In the genomic region with DNA sequence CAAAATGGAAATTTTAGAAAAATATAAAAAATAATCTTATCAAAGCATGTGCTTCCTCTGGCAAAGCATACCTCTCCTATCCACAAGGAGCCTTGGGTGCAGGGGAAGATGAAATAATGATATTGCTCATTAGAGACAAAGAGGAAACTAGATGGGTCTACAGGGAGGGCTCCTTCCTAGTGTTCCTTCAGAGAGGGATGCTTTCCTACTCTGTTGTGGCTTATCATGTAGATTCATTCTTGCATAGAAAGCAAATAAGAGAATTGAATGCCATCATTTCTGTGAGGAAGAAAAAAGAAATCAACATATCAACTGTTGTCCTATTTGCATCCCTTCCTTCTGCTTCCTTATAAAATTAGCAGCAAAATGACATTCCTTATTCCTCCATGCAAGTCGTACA, we compare ENCODE assay signal across 27 cellular contexts.
"Had no signal": no experiment of that assay in that cellular context is flagged by ENCODE, and none has a peak within 500 bp of the region (broad histone marks: within the 10 kb centered on the region; RNA-seq: fewer than 3 reads in every experiment).

No MANE protein-coding gene starts in this region.

- H3K9me3 ChIP-seq: ascending aorta, esophagus squamous epithelium, gastroesophageal sphincter, heart right ventricle had no signal

- H2AFZ ChIP-seq: hepatocyte had no signal

- H3K36me3 Mint-ChIP-seq: activated CD4-positive, alpha-beta memory T cell treated with anti-CD3 and anti-CD28 coated beads for 36 hours; activated naive CD4-positive, alpha-beta T cell treated with anti-CD3 and anti-CD28 coated beads, Interleukin-2, amount 10 ng/mL, durations not matched to agents 7 days and 5 days; activated naive CD4-positive, alpha-beta T cell treated with anti-CD3 and anti-CD28 coated beads, Interleukin-2, amount 50 U/mL, for 72 hours; activated naive CD8-positive, alpha-beta T cell treated with anti-CD3 and anti-CD28 coated beads, Interleukin-2, amount 10 ng/mL, durations not matched to agents 7 days and 5 days had no signal

- DNase-seq: activated CD4-positive, alpha-beta memory T cell treated with anti-CD3 and anti-CD28 coated beads for 36 hours; activated CD4-positive, alpha-beta T cell treated with anti-CD3 and anti-CD28 coated beads for 36 hours; activated CD4-positive, alpha-beta T cell treated with anti-CD3 and anti-CD28 coated beads, Interleukin-2, amount 10 ng/mL, durations not matched to agents 24 days and 14 days; activated CD4-positive, CD25-positive, alpha-beta regulatory T cell; activated CD4-positive, CD25-positive, alpha-beta regulatory T cell treated with anti-CD3 and anti-CD28 coated beads, Interleukin-2, amount 50 U/mL, for 72 hours; activated CD8-positive, alpha-beta memory T cell treated with anti-CD3 and anti-CD28 coated beads, Interleukin-2, amount 50 U/mL, for 48 hours; activated gamma-delta T cell; activated naive CD4-positive, alpha-beta T cell; activated naive CD4-positive, alpha-beta T cell treated with anti-CD3 and anti-CD28 coated beads, Interleukin-2, amount 10 ng/mL, durations not matched to agents 7 days and 5 days; activated naive CD8-positive, alpha-beta T cell treated with anti-CD3 and anti-CD28 coated beads, Interleukin-2, amount 10 ng/mL, durations not matched to agents 7 days and 5 days; activated T-cell treated with anti-CD3 and anti-CD28 coated beads for 4 hours; activated T-cell treated with anti-CD3 and anti-CD28 coated beads, Interleukin-2, amount 50 U/mL, for 24 hours; activated T-cell treated with anti-CD3 and anti-CD28 coated beads, Interleukin-2, amount 50 U/mL, for 72 hours; brain microvascular endothelial cell; effector CD8-positive, alpha-beta T cell; esophagus squamous epithelium; foreskin melanocyte; heart right ventricle; T-helper 17 cell; T1000; WERI-Rb-1 had no signal

- H3K27ac Mint-ChIP-seq: activated CD4-positive, alpha-beta memory T cell treated with anti-CD3 and anti-CD28 coated beads for 36 hours; activated CD4-positive, alpha-beta T cell treated with anti-CD3 and anti-CD28 coated beads for 36 hours; activated CD4-positive, alpha-beta T cell treated with anti-CD3 and anti-CD28 coated beads, Interleukin-2, amount 10 ng/mL, durations not matched to agents 24 days and 14 days; activated naive CD4-positive, alpha-beta T cell treated with anti-CD3 and anti-CD28 coated beads, Interleukin-2, amount 10 ng/mL, durations not matched to agents 7 days and 5 days; activated naive CD4-positive, alpha-beta T cell treated with anti-CD3 and anti-CD28 coated beads, Interleukin-2, amount 50 U/mL, for 72 hours; activated naive CD8-positive, alpha-beta T cell treated with anti-CD3 and anti-CD28 coated beads, Interleukin-2, amount 10 ng/mL, durations not matched to agents 7 days and 5 days; activated T-cell treated with anti-CD3 and anti-CD28 coated beads, Interleukin-2, amount 50 U/mL, for 24 hours; activated T-cell treated with anti-CD3 and anti-CD28 coated beads, Interleukin-2, amount 50 U/mL, for 72 hours; T-helper 17 cell; T-helper 2 cell treated with Interferon-gamma antibody and Interleukin-4, amounts not matched to agents 5 μg/mL and 100 μg/mL, for 36 hours had no signal

- H3K9me3 Mint-ChIP-seq: activated CD4-positive, alpha-beta memory T cell treated with anti-CD3 and anti-CD28 coated beads for 36 hours; activated CD4-positive, alpha-beta T cell treated with anti-CD3 and anti-CD28 coated beads, Interleukin-2, amount 10 ng/mL, durations not matched to agents 24 days and 14 days; activated naive CD4-positive, alpha-beta T cell treated with anti-CD3 and anti-CD28 coated beads, Interleukin-2, amount 10 ng/mL, durations not matched to agents 7 days and 5 days; activated naive CD4-positive, alpha-beta T cell treated with anti-CD3 and anti-CD28 coated beads, Interleukin-2, amount 50 U/mL, for 72 hours; activated naive CD8-positive, alpha-beta T cell treated with anti-CD3 and anti-CD28 coated beads, Interleukin-2, amount 10 ng/mL, durations not matched to agents 7 days and 5 days; activated T-cell treated with anti-CD3 and anti-CD28 coated beads, Interleukin-2, amount 50 U/mL, for 24 hours; activated T-cell treated with anti-CD3 and anti-CD28 coated beads, Interleukin-2, amount 50 U/mL, for 72 hours; T-helper 2 cell treated with Interferon-gamma antibody and Interleukin-4, amounts not matched to agents 5 μg/mL and 100 μg/mL, for 36 hours had no signal

- H3K4me1 Mint-ChIP-seq: activated CD4-positive, alpha-beta T cell treated with anti-CD3 and anti-CD28 coated beads for 36 hours; activated CD4-positive, alpha-beta T cell treated with anti-CD3 and anti-CD28 coated beads, Interleukin-2, amount 10 ng/mL, durations not matched to agents 24 days and 14 days; activated naive CD4-positive, alpha-beta T cell treated with anti-CD3 and anti-CD28 coated beads, Interleukin-2, amount 10 ng/mL, durations not matched to agents 7 days and 5 days; activated naive CD8-positive, alpha-beta T cell treated with anti-CD3 and anti-CD28 coated beads, Interleukin-2, amount 10 ng/mL, durations not matched to agents 7 days and 5 days; T-helper 17 cell had no signal

- H3K27me3 ChIP-seq: ascending aorta, brain microvascular endothelial cell, esophagus squamous epithelium, gastroesophageal sphincter, hepatocyte had no signal

- H3K4me3 ChIP-seq: ascending aorta, esophagus squamous epithelium, gastroesophageal sphincter, heart right ventricle, hepatocyte had no signal

- H3K27me3 Mint-ChIP-seq: activated CD4-positive, alpha-beta T cell treated with anti-CD3 and anti-CD28 coated beads, Interleukin-2, amount 10 ng/mL, durations not matched to agents 24 days and 14 days; activated naive CD8-positive, alpha-beta T cell treated with anti-CD3 and anti-CD28 coated beads, Interleukin-2, amount 10 ng/mL, durations not matched to agents 7 days and 5 days had no signal

- H3K4me2 ChIP-seq: hepatocyte had no signal

- H3K4me1 ChIP-seq: ascending aorta, esophagus squamous epithelium, gastroesophageal sphincter, heart right ventricle had no signal

- H3K27ac ChIP-seq: ascending aorta, brain microvascular endothelial cell, epithelial cell of prostate, esophagus squamous epithelium, gastroesophageal sphincter, heart right ventricle, hepatocyte, WERI-Rb-1 had no signal

- H3K36me3 ChIP-seq: ascending aorta, brain microvascular endothelial cell, esophagus squamous epithelium, gastroesophageal sphincter, heart right ventricle, WERI-Rb-1 had no signal

- H3K79me2 ChIP-seq: hepatocyte had no signal

- H3K4me3 Mint-ChIP-seq: activated CD4-positive, alpha-beta memory T cell treated with anti-CD3 and anti-CD28 coated beads for 36 hours; activated CD4-positive, alpha-beta T cell treated with anti-CD3 and anti-CD28 coated beads for 36 hours; activated CD4-positive, alpha-beta T cell treated with anti-CD3 and anti-CD28 coated beads, Interleukin-2, amount 10 ng/mL, durations not matched to agents 24 days and 14 days; activated naive CD4-positive, alpha-beta T cell treated with anti-CD3 and anti-CD28 coated beads, Interleukin-2, amount 10 ng/mL, durations not matched to agents 7 days and 5 days; activated naive CD8-positive, alpha-beta T cell treated with anti-CD3 and anti-CD28 coated beads, Interleukin-2, amount 10 ng/mL, durations not matched to agents 7 days and 5 days; activated T-cell treated with anti-CD3 and anti-CD28 coated beads, Interleukin-2, amount 50 U/mL, for 24 hours; activated T-cell treated with anti-CD3 and anti-CD28 coated beads, Interleukin-2, amount 50 U/mL, for 72 hours; T-helper 17 cell; T-helper 2 cell treated with Interferon-gamma antibody and Interleukin-4, amounts not matched to agents 5 μg/mL and 100 μg/mL, for 36 hours had no signal

- ATAC-seq: activated CD4-positive, alpha-beta T cell treated with anti-CD3 and anti-CD28 coated beads for 36 hours; activated naive CD4-positive, alpha-beta T cell treated with anti-CD3 and anti-CD28 coated beads, Interleukin-2, amount 50 U/mL, for 72 hours; activated T-cell treated with anti-CD3 and anti-CD28 coated beads, Interleukin-2, amount 50 U/mL, for 72 hours; gastroesophageal sphincter; heart right ventricle; T-helper 17 cell had no signal
